ENCODE assay signal across 1 cellular context in the genomic region with DNA sequence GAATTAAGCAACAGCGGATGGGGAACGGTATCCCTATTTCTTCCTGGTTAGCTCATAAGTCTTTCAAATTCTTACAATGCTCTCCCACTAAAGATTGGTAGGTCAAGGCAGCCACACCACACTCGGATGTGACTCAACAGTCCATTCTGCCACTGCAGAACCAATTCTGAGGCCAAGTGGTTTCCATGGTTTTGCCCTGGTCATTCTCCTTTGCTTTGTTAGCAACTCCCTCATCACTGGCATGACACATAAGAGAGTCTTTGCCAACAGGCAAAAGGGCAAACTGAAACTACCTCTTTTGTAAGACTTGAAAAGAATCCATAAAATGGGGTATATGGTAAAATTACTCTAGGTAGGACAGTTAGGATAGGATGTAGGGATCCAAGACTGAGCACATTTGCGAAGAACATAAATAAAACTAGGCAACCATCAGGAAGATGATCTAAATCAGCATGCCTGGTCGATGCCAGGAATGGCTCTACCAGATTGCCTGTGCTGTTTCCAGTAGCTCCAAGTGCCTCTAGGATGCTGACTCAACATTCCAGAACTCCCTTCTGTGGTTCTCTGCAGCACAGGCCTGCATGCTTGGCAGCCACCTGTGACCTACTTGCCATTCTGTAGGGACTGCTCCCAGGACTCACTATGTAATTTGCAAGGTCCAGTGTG.
A peak's percentile ranks its signal among the peaks of the same experiment; 100 is the strongest.
TF ChIP-seq lines count a peak whose summit lies in the region.

No MANE protein-coding gene starts in this region.

TF ChIP-seq in SK-N-SH, 30 proteins besides CTCF, POLR2A, EP300 and RAD21 (continued from another document):
- TF ChIP-seq, protein P1, sequence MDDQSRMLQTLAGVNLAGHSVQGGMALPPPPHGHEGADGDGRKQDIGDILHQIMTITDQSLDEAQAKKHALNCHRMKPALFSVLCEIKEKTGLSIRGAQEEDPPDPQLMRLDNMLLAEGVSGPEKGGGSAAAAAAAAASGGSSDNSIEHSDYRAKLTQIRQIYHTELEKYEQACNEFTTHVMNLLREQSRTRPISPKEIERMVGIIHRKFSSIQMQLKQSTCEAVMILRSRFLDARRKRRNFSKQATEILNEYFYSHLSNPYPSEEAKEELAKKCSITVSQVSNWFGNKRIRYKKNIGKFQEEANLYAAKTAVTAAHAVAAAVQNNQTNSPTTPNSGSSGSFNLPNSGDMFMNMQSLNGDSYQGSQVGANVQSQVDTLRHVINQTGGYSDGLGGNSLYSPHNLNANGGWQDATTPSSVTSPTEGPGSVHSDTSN (IDR thresholded peaks at IDR 0.05) = peak; percentile 17; the same call in 1 of the 2 replicates
- TF ChIP-seq, protein P2, sequence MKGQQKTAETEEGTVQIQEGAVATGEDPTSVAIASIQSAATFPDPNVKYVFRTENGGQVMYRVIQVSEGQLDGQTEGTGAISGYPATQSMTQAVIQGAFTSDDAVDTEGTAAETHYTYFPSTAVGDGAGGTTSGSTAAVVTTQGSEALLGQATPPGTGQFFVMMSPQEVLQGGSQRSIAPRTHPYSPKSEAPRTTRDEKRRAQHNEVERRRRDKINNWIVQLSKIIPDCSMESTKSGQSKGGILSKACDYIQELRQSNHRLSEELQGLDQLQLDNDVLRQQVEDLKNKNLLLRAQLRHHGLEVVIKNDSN (IDR thresholded peaks at IDR 0.05; ENCODE audit: borderline replicate concordance, low read depth) = no peak
